In the genomic region with DNA sequence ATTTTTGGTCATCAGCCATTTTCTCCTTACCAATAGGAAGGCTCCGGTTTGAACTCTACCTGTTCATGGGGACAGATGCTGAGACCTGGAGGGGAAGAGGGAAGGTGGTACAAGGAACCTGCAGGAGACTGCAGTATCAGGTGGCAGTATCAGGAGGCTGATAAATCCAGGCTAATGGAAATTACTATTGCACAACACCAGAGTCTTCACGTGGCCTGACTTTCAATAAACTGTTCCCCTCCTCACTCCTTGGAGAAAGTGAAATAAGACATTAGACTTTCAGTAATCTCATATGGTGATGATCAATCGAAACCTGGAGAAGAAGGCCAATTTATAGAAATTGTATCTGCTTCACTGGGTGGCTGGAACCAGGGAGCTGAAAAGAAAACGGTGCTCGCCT, we compare ENCODE assay signal across 18 cellular contexts.
"Had no signal": no experiment of that assay in that cellular context is flagged by ENCODE, and none has a peak within 500 bp of the region (broad histone marks: within the 10 kb centered on the region; RNA-seq: fewer than 3 reads in every experiment).

No MANE protein-coding gene starts in this region.

- H3K27me3 ChIP-seq: right atrium auricular region, vagina had no signal

- H3K4me3 ChIP-seq: coronary artery, gastrocnemius medialis, prostate gland, right atrium auricular region, transverse colon had no signal

- H3K4me1 ChIP-seq: prostate gland had no signal

- ATAC-seq: activated T-cell treated with anti-CD3 and anti-CD28 coated beads, Interleukin-2, amount 50 U/mL, for 72 hours; esophagus mucosa; gastrocnemius medialis; naive thymus-derived CD4-positive, alpha-beta T cell had no signal

- H3K27me3 Mint-ChIP-seq: stimulated activated naive CD8-positive, alpha-beta T cell treated with anti-CD3 and anti-CD28 coated beads, Interleukin-15, Interleukin-2, amounts not matched to agents 100 ng/mL and 50 ng/mL, for 24 hours had no signal

- H3K9me3 ChIP-seq: breast epithelium, gastrocnemius medialis, prostate gland, right atrium auricular region, transverse colon, vagina had no signal

- H3K36me3 ChIP-seq: breast epithelium, gastrocnemius medialis, prostate gland, right atrium auricular region, transverse colon, vagina had no signal

- H3K36me3 Mint-ChIP-seq: naive thymus-derived CD4-positive, alpha-beta T cell had no signal

- H3K27ac Mint-ChIP-seq: activated T-cell treated with anti-CD3 and anti-CD28 coated beads, Interleukin-2, amount 50 U/mL, for 72 hours; naive thymus-derived CD4-positive, alpha-beta T cell; stimulated activated naive CD8-positive, alpha-beta T cell treated with anti-CD3 and anti-CD28 coated beads, Interleukin-15, Interleukin-2, amounts not matched to agents 100 ng/mL and 50 ng/mL, for 24 hours had no signal

- H3K9me3 Mint-ChIP-seq: activated T-cell treated with anti-CD3 and anti-CD28 coated beads, Interleukin-2, amount 50 U/mL, for 72 hours; naive thymus-derived CD4-positive, alpha-beta T cell; stimulated activated naive CD8-positive, alpha-beta T cell treated with anti-CD3 and anti-CD28 coated beads, Interleukin-15, Interleukin-2, amounts not matched to agents 100 ng/mL and 50 ng/mL, for 24 hours had no signal

- DNase-seq: activated CD4-positive, alpha-beta T cell treated with anti-CD3 and anti-CD28 coated beads, Interleukin-2, amount 50 U/mL, for 4 hours; activated effector memory CD4-positive, alpha-beta T cell treated with anti-CD3 and anti-CD28 coated beads, Interleukin-2, amount 50 U/mL, for 16 hours; activated naive CD4-positive, alpha-beta T cell treated with anti-CD3 and anti-CD28 coated beads, Interleukin-2, amount 50 U/mL, for 16 hours; activated T-cell treated with anti-CD3 and anti-CD28 coated beads, Interleukin-2, amount 50 U/mL, for 72 hours; aorta; gastrocnemius medialis; head of caudate nucleus; naive thymus-derived CD4-positive, alpha-beta T cell; stimulated activated CD4-positive, alpha-beta T cell treated with anti-CD3 and anti-CD28 coated beads, Interleukin-2, amount 100 ng/mL, for 48 hours; T-helper 2 cell; transverse colon had no signal

- H3K4me3 Mint-ChIP-seq: activated T-cell treated with anti-CD3 and anti-CD28 coated beads, Interleukin-2, amount 50 U/mL, for 72 hours; stimulated activated naive CD8-positive, alpha-beta T cell treated with anti-CD3 and anti-CD28 coated beads, Interleukin-15, Interleukin-2, amounts not matched to agents 100 ng/mL and 50 ng/mL, for 24 hours had no signal
